In the genomic region with DNA sequence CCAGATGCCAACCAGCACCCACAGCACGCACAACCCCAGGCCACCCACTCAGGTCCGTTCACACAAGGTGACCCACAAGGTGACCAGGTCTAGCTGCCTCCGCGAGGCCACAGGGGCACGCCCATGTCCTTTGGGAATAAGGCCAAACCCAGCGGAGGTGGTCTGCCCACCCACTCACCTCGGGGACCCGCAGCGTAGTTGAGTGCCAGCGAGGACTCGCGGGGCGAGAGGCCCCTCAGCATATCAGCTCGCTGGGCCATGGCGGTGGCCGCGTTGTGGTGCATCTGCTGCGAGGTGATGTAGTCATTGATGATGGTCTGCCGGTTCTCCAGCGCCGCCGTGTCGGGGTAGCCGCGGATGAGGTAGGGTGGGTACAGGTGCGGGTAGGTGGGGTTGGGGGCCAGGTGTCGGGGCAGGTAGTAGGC, we compare ENCODE assay signal across 11 cellular contexts. TPM values are rescaled to one million over a fixed set of nuclear protein-coding genes. Genes with fewer than 3 reads are reported as not detected.
"Had no signal": no experiment of that assay in that cellular context is flagged by ENCODE, and none has a peak within 500 bp of the region (broad histone marks: within the 10 kb centered on the region; RNA-seq: fewer than 3 reads in every experiment).

No MANE protein-coding gene starts in this region.

- H2AFZ ChIP-seq: GM23248 had no signal

- H3K9ac ChIP-seq: GM23248 had no signal

- H3K27me3 Mint-ChIP-seq: IgD-negative memory B cell had no signal

- DNase-seq: GM23248, GOT3, H7, HFFc6, KG1 had no signal

- H3K4me3 ChIP-seq: GM23248, HAP-1 had no signal

- H3K4me1 ChIP-seq: HAP-1 had no signal

- H3K4me3 Mint-ChIP-seq: IgD-negative memory B cell had no signal

- H3K27ac ChIP-seq: GM23248, HL-60 had no signal

- H3K9me3 ChIP-seq: HAP-1 had no signal

- H3K9me3 Mint-ChIP-seq: HFFc6 had no signal

- ATAC-seq: HCT116 had no signal

RNA-seq across cellular contexts. Expression of gene RFLNA, which starts 46.8 kb away (rescaled TPM):
- total RNA-seq: H4, HFFc6, HT1080 had no signal
- polyA plus RNA-seq: IgD-negative memory B cell had no signal
